ENCODE assay signal across 39 cellular contexts in the genomic region with DNA sequence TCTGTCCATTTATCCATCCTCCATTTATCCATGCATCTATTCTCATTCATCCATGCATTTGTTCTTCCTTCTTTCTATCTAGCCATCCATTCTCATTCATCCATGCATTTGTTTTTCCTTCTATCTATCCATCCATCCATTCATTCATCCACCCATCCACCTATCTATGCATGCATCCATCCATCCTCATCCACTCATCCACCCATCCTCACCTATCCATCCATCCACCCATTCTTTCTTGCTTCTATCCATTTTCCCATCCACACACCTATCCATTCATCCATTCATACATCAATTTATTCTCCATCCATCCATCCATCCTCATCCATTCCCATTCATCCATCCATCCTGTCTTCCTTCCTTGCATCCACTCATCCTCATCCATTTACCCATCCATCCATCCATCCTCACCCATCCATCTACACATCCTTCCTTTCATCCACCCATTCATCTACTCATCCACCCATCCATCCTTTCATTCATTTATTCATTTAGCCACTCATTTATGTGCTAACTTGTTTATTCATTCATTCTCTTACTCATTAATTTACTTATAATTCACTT. TPM values are rescaled to one million over a fixed set of nuclear protein-coding genes. Genes with fewer than 3 reads are reported as not detected.
"Had no signal": no experiment of that assay in that cellular context is flagged by ENCODE, and none has a peak within 500 bp of the region (broad histone marks: within the 10 kb centered on the region; RNA-seq: fewer than 3 reads in every experiment).

No MANE protein-coding gene starts in this region.

- H3K36me3 Mint-ChIP-seq: activated CD4-positive, alpha-beta memory T cell treated with anti-CD3 and anti-CD28 coated beads for 36 hours; activated naive CD8-positive, alpha-beta T cell had no signal

- H3K4me3 Mint-ChIP-seq: activated B cell treated with CpG ODN at 0.5 μM for 24 hours; activated CD4-positive, alpha-beta memory T cell treated with anti-CD3 and anti-CD28 coated beads for 36 hours; activated CD4-positive, alpha-beta T cell treated with anti-CD3 and anti-CD28 coated beads, Interleukin-2, amount 10 ng/mL, durations not matched to agents 24 days and 14 days; activated CD8-positive, alpha-beta memory T cell treated with anti-CD3 and anti-CD28 coated beads, Interleukin-2, amount 10 ng/mL, durations not matched to agents 7 days and 5 days; activated CD8-positive, alpha-beta T cell treated with anti-CD3 and anti-CD28 coated beads, Interleukin-2, amount 10 ng/mL, durations not matched to agents 7 days and 5 days; activated naive CD4-positive, alpha-beta T cell treated with anti-CD3 and anti-CD28 coated beads, Interleukin-2, amount 10 ng/mL, durations not matched to agents 7 days and 5 days; activated naive CD8-positive, alpha-beta T cell; activated T-helper 1 cell treated with anti-CD3 and anti-CD28 coated beads, Interleukin-12 subunit alpha, Interleukin-12 subunit beta, Interleukin-2, Interleukin-4 antibody, amounts not matched to agents 30 ng/mL and 10 ng/mL and 1 ng/mL, durations not matched to agents 14 hours and 24 hours and 36 hours; central memory CD8-positive, alpha-beta T cell; dendritic cell treated with granulocyte-macrophage colony-stimulating factor and Interleukin-4, amounts not matched to agents 40 ng/mL and 50 ng/mL, for 4 days; endodermal cell; T-helper 17 cell; T-helper 2 cell treated with Interferon-gamma antibody and Interleukin-4, amounts not matched to agents 5 μg/mL and 100 μg/mL, for 36 hours had no signal

- ATAC-seq: activated CD4-positive, CD25-positive, alpha-beta regulatory T cell treated with anti-CD3 and anti-CD28 coated beads, Interleukin-2, amount 50 U/mL, for 24 hours; activated CD8-positive, alpha-beta memory T cell treated with anti-CD3 and anti-CD28 coated beads, Interleukin-2, amount 10 ng/mL, durations not matched to agents 7 days and 5 days; activated CD8-positive, alpha-beta T cell treated with anti-CD3 and anti-CD28 coated beads, Interleukin-2, amount 10 ng/mL, durations not matched to agents 7 days and 5 days; foreskin keratinocyte; gastrocnemius medialis; heart right ventricle; T-helper 17 cell had no signal

- DNase-seq: activated B cell treated with CpG ODN at 0.5 μM for 24 hours; activated CD4-positive, alpha-beta memory T cell treated with anti-CD3 and anti-CD28 coated beads for 36 hours; activated CD4-positive, alpha-beta T cell treated with anti-CD3 and anti-CD28 coated beads, Interleukin-2, amount 10 ng/mL, durations not matched to agents 24 days and 14 days; activated CD8-positive, alpha-beta memory T cell treated with anti-CD3 and anti-CD28 coated beads, Interleukin-2, amount 10 ng/mL, durations not matched to agents 7 days and 5 days; activated CD8-positive, alpha-beta memory T cell treated with anti-CD3 and anti-CD28 coated beads, Interleukin-2, amount 50 U/mL, for 4 hours; activated CD8-positive, alpha-beta T cell treated with anti-CD3 and anti-CD28 coated beads, Interleukin-2, amount 10 ng/mL, durations not matched to agents 7 days and 5 days; activated effector memory CD4-positive, alpha-beta T cell treated with anti-CD3 and anti-CD28 coated beads, Interleukin-2, amount 50 U/mL, for 16 hours; activated naive CD4-positive, alpha-beta T cell treated with anti-CD3 and anti-CD28 coated beads, Interleukin-2, amount 10 ng/mL, durations not matched to agents 7 days and 5 days; activated T-cell treated with anti-CD3 and anti-CD28 coated beads, Interleukin-2, amount 50 U/mL, for 1 hour; activated T-cell treated with anti-CD3 and anti-CD28 coated beads, Interleukin-2, amount 50 U/mL, for 48 hours; amniotic stem cell; anterior cingulate cortex; brain microvascular endothelial cell; dorsolateral prefrontal cortex; effector memory CD4-positive, alpha-beta T cell; endodermal cell; erythroblast; foreskin keratinocyte; gastrocnemius medialis; heart right ventricle; T-helper 1 cell; T-helper 17 cell; T1000; WERI-Rb-1 had no signal

- H3K27ac Mint-ChIP-seq: activated B cell treated with CpG ODN at 0.5 μM for 24 hours; activated CD4-positive, alpha-beta memory T cell treated with anti-CD3 and anti-CD28 coated beads for 36 hours; activated CD8-positive, alpha-beta memory T cell treated with anti-CD3 and anti-CD28 coated beads, Interleukin-2, amount 10 ng/mL, durations not matched to agents 7 days and 5 days; activated CD8-positive, alpha-beta T cell treated with anti-CD3 and anti-CD28 coated beads, Interleukin-2, amount 10 ng/mL, durations not matched to agents 7 days and 5 days; activated naive CD4-positive, alpha-beta T cell treated with anti-CD3 and anti-CD28 coated beads, Interleukin-2, amount 10 ng/mL, durations not matched to agents 7 days and 5 days; activated naive CD8-positive, alpha-beta T cell; activated T-helper 1 cell treated with anti-CD3 and anti-CD28 coated beads, Interleukin-12 subunit alpha, Interleukin-12 subunit beta, Interleukin-2, Interleukin-4 antibody, amounts not matched to agents 30 ng/mL and 10 ng/mL and 1 ng/mL, durations not matched to agents 14 hours and 24 hours and 36 hours; activated T-helper 2 cell treated with anti-CD3 and anti-CD28 coated beads, Interferon-gamma antibody, Interleukin-2, Interleukin-4, amounts not matched to agents 10 μg/mL and 5 μg/mL and 100 μg/mL, durations not matched to agents 14 hours and 24 hours and 36 hours; dendritic cell treated with granulocyte-macrophage colony-stimulating factor and Interleukin-4, amounts not matched to agents 40 ng/mL and 50 ng/mL, for 4 days; endodermal cell; T-helper 17 cell; T-helper 2 cell treated with Interferon-gamma antibody and Interleukin-4, amounts not matched to agents 5 μg/mL and 100 μg/mL, for 36 hours had no signal

- H3K4me1 ChIP-seq: esophagus muscularis mucosa, foreskin keratinocyte, gastrocnemius medialis, heart right ventricle had no signal

- H3K27ac ChIP-seq: brain microvascular endothelial cell, coronary artery, dorsolateral prefrontal cortex, esophagus muscularis mucosa, foreskin keratinocyte, gastrocnemius medialis, heart right ventricle, WERI-Rb-1 had no signal

- H3K4me1 Mint-ChIP-seq: activated B cell treated with CpG ODN at 0.5 μM for 24 hours had no signal

- H3K4me3 ChIP-seq: coronary artery, dorsolateral prefrontal cortex, esophagus muscularis mucosa, gastrocnemius medialis, heart right ventricle had no signal

- H3K27me3 Mint-ChIP-seq: activated B cell treated with CpG ODN at 0.5 μM for 24 hours; activated CD4-positive, alpha-beta memory T cell treated with anti-CD3 and anti-CD28 coated beads for 36 hours; activated naive CD8-positive, alpha-beta T cell; central memory CD8-positive, alpha-beta T cell; T-helper 17 cell had no signal

- H3K9me3 ChIP-seq: gastrocnemius medialis had no signal

- H3K27me3 ChIP-seq: brain microvascular endothelial cell, foreskin keratinocyte, gastrocnemius medialis had no signal

- H3K36me3 ChIP-seq: brain microvascular endothelial cell, esophagus muscularis mucosa, gastrocnemius medialis, heart right ventricle, WERI-Rb-1 had no signal

RNA-seq across cellular contexts. Expression of gene ACTL9, which starts 20.3 kb away (rescaled TPM):
- total RNA-seq: activated B cell treated with CpG ODN at 0.5 μM for 24 hours; activated CD4-positive, alpha-beta memory T cell treated with anti-CD3 and anti-CD28 coated beads for 36 hours; activated CD4-positive, alpha-beta T cell treated with anti-CD3 and anti-CD28 coated beads, Interleukin-2, amount 10 ng/mL, durations not matched to agents 24 days and 14 days; activated CD8-positive, alpha-beta memory T cell treated with anti-CD3 and anti-CD28 coated beads for 36 hours; activated CD8-positive, alpha-beta memory T cell treated with anti-CD3 and anti-CD28 coated beads, Interleukin-2, amount 10 ng/mL, durations not matched to agents 7 days and 5 days; activated CD8-positive, alpha-beta T cell treated with anti-CD3 and anti-CD28 coated beads, Interleukin-2, amount 10 ng/mL, durations not matched to agents 7 days and 5 days; activated T-helper 1 cell treated with anti-CD3 and anti-CD28 coated beads, Interleukin-12 subunit alpha, Interleukin-12 subunit beta, Interleukin-2, Interleukin-4 antibody, amounts not matched to agents 30 ng/mL and 10 ng/mL and 1 ng/mL, durations not matched to agents 14 hours and 24 hours and 36 hours; activated T-helper 2 cell treated with anti-CD3 and anti-CD28 coated beads, Interferon-gamma antibody, Interleukin-2, Interleukin-4, amounts not matched to agents 10 μg/mL and 5 μg/mL and 100 μg/mL, durations not matched to agents 14 hours and 24 hours and 36 hours; astrocyte; bronchial epithelial cell; cardiac septum; cerebellum; dorsolateral prefrontal cortex; endodermal cell; esophagus muscularis mucosa; foreskin keratinocyte; gastrocnemius medialis; heart right ventricle; T-helper 17 cell had no signal
- polyA plus RNA-seq: adipose tissue, foreskin keratinocyte, heart right ventricle had no signal

RNA-seq across cellular contexts. Expression of gene OR2Z1, which starts 43.1 kb away (rescaled TPM):
- total RNA-seq: activated B cell treated with CpG ODN at 0.5 μM for 24 hours; activated CD4-positive, alpha-beta memory T cell treated with anti-CD3 and anti-CD28 coated beads for 36 hours; activated CD4-positive, alpha-beta T cell treated with anti-CD3 and anti-CD28 coated beads, Interleukin-2, amount 10 ng/mL, durations not matched to agents 24 days and 14 days; activated CD8-positive, alpha-beta memory T cell treated with anti-CD3 and anti-CD28 coated beads for 36 hours; activated CD8-positive, alpha-beta memory T cell treated with anti-CD3 and anti-CD28 coated beads, Interleukin-2, amount 10 ng/mL, durations not matched to agents 7 days and 5 days; activated CD8-positive, alpha-beta T cell treated with anti-CD3 and anti-CD28 coated beads, Interleukin-2, amount 10 ng/mL, durations not matched to agents 7 days and 5 days; activated T-helper 1 cell treated with anti-CD3 and anti-CD28 coated beads, Interleukin-12 subunit alpha, Interleukin-12 subunit beta, Interleukin-2, Interleukin-4 antibody, amounts not matched to agents 30 ng/mL and 10 ng/mL and 1 ng/mL, durations not matched to agents 14 hours and 24 hours and 36 hours; activated T-helper 2 cell treated with anti-CD3 and anti-CD28 coated beads, Interferon-gamma antibody, Interleukin-2, Interleukin-4, amounts not matched to agents 10 μg/mL and 5 μg/mL and 100 μg/mL, durations not matched to agents 14 hours and 24 hours and 36 hours; astrocyte; bronchial epithelial cell; cardiac septum; cerebellum; dorsolateral prefrontal cortex; endodermal cell; esophagus muscularis mucosa; foreskin keratinocyte; gastrocnemius medialis; heart right ventricle; T-helper 17 cell had no signal
- polyA plus RNA-seq: adipose tissue, foreskin keratinocyte, heart right ventricle had no signal

RNA-seq across cellular contexts. Expression of gene NFILZ, which starts 47.9 kb away (rescaled TPM):
- total RNA-seq: activated B cell treated with CpG ODN at 0.5 μM for 24 hours; activated CD4-positive, alpha-beta memory T cell treated with anti-CD3 and anti-CD28 coated beads for 36 hours; activated CD4-positive, alpha-beta T cell treated with anti-CD3 and anti-CD28 coated beads, Interleukin-2, amount 10 ng/mL, durations not matched to agents 24 days and 14 days; activated CD8-positive, alpha-beta memory T cell treated with anti-CD3 and anti-CD28 coated beads for 36 hours; activated CD8-positive, alpha-beta memory T cell treated with anti-CD3 and anti-CD28 coated beads, Interleukin-2, amount 10 ng/mL, durations not matched to agents 7 days and 5 days; activated CD8-positive, alpha-beta T cell treated with anti-CD3 and anti-CD28 coated beads, Interleukin-2, amount 10 ng/mL, durations not matched to agents 7 days and 5 days; activated T-helper 1 cell treated with anti-CD3 and anti-CD28 coated beads, Interleukin-12 subunit alpha, Interleukin-12 subunit beta, Interleukin-2, Interleukin-4 antibody, amounts not matched to agents 30 ng/mL and 10 ng/mL and 1 ng/mL, durations not matched to agents 14 hours and 24 hours and 36 hours; activated T-helper 2 cell treated with anti-CD3 and anti-CD28 coated beads, Interferon-gamma antibody, Interleukin-2, Interleukin-4, amounts not matched to agents 10 μg/mL and 5 μg/mL and 100 μg/mL, durations not matched to agents 14 hours and 24 hours and 36 hours; astrocyte; bronchial epithelial cell; cardiac septum; cerebellum; dorsolateral prefrontal cortex; endodermal cell; esophagus muscularis mucosa; foreskin keratinocyte; gastrocnemius medialis; heart right ventricle; T-helper 17 cell had no signal
- polyA plus RNA-seq: adipose tissue, foreskin keratinocyte, heart right ventricle had no signal
